In the genomic region with DNA sequence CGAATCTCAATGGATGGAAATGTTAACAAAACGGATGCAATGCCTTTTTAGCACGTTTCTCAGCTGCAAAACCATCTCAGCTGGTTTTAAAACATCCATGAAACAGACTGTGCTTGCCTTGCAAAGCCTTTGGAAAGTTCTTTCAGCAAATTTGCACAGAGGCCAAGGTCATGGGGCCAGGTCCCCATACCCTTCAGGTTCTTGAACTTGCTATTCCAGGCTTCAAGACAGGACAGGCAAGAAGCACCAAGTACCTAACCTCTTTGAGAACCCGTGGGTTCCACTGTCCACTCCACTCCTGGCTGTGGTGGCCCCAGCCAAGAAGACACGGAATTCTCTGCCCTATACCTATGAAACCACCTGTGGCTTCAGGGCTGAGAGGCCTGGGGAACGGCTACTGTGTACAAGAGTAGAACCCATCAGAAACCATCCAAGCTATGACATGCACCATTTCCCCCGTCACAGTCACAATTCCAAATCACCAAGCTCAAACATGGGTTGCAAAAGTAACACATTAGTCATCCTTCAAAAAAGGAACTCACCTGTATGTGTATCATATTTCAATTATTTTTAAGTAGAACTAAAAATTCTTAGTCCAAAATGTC, we compare ENCODE assay signal across 1 cellular context.
TF ChIP-seq lines count a peak whose summit lies in the region.

No MANE protein-coding gene starts in this region.

TF ChIP-seq in A549, 52 proteins besides CTCF, POLR2A, EP300 and RAD21:
- TF ChIP-seq EHF (CRISPR knock-in tag; IDR thresholded peaks at IDR 0.05) (no peak), HMGXB4 (CRISPR knock-in tag; IDR thresholded peaks at IDR 0.05; ENCODE audit: borderline replicate concordance) (no peak), MAZ (IDR thresholded peaks at IDR 0.05; ENCODE audit: borderline replicate concordance, low read depth, low read length) (no peak), MYC (IDR thresholded peaks at IDR 0.05; ENCODE audit: borderline replicate concordance, low read length) (no peak), BHLHE40 (IDR thresholded peaks at IDR 0.05; ENCODE audit: low read depth, low read length) (no peak)
